Comparison of ENCODE assay signal across 1 cellular context in genomic region chr16:14544846-14545245, GRCh38.
TF ChIP-seq lines count a peak whose summit lies in the region.
"Not testable (repeated sequence)": the region's sequence is repeated elsewhere in the genome, so short reads cannot be mapped to it uniquely, and the experiment has no call there.

No MANE protein-coding gene starts in this region.

TF ChIP-seq in HepG2, 621 proteins besides CTCF, POLR2A, EP300 and RAD21 (continued from another document):
- 0 out of 2 replicates have a peak, but pooled peaks have one; percentile 38 for TF ChIP-seq ZNF598 (CRISPR knock-in tag; IDR thresholded peaks at IDR 0.05; ENCODE audit: borderline replicate concordance)
- TF ChIP-seq ZNF770 (CRISPR knock-in tag; IDR thresholded peaks at IDR 0.05): peak; percentile 97
- TF ChIP-seq CCAR2 (optimal IDR thresholded peaks at IDR 0.05; ENCODE audit: low read depth, low read length): peak; percentile 39
- TF ChIP-seq TEAD3 (CRISPR knock-in tag; optimal IDR thresholded peaks at IDR 0.05; ENCODE audit: borderline replicate concordance): peak; percentile 8
- TF ChIP-seq FOSL2 (CRISPR knock-in tag; IDR thresholded peaks at IDR 0.05): peak; percentile 29; the same call in 1 of the 2 replicates
- peak; percentile 45; the same call in 1 of the 2 replicates for TF ChIP-seq ARID5B (CRISPR knock-in tag; IDR thresholded peaks at IDR 0.05)
- TF ChIP-seq RBM22 (optimal IDR thresholded peaks at IDR 0.05; ENCODE audit: low read length): peak; percentile 81
- TF ChIP-seq ZNF570 (CRISPR knock-in tag; IDR thresholded peaks at IDR 0.05; ENCODE audit: borderline replicate concordance): 0 out of 2 replicates have a peak, but pooled peaks have one; percentile 34
- TF ChIP-seq SALL1 (CRISPR knock-in tag; IDR thresholded peaks at IDR 0.05): peak; percentile 48
- TF ChIP-seq ZNF652 (CRISPR knock-in tag; IDR thresholded peaks at IDR 0.05; ENCODE audit: borderline replicate concordance, low read depth): 0 out of 2 replicates have a peak, but pooled peaks have one; percentile 7
- 0 out of 2 replicates have a peak, but pooled peaks have one; percentile 32 for TF ChIP-seq THRA (CRISPR knock-in tag; IDR thresholded peaks at IDR 0.05; ENCODE audit: borderline replicate concordance)
- TF ChIP-seq ESRRA (CRISPR knock-in tag; IDR thresholded peaks at IDR 0.05; ENCODE audit: low read depth): 0 out of 2 replicates have a peak, but pooled peaks have one; percentile 16
- 0 out of 2 replicates have a peak, but pooled peaks have one; percentile 30 for TF ChIP-seq HNF4G (IDR thresholded peaks at IDR 0.05; ENCODE audit: borderline replicate concordance, low read depth, low read length)
- TF ChIP-seq HNF4G (CRISPR knock-in tag; IDR thresholded peaks at IDR 0.05; ENCODE audit: borderline replicate concordance, low read depth): not testable (repeated sequence)
- TF ChIP-seq CBX5 (CRISPR knock-in tag; IDR thresholded peaks at IDR 0.05; ENCODE audit: borderline replicate concordance): peak; percentile 43; the same call in 1 of the 2 replicates
